25 cellular contexts compared by ENCODE assay signal in genomic region chr5:170612256-170612656, GRCh38.
DNase-seq lines count a peak whose midpoint lies in the region; ATAC-seq and TF ChIP-seq lines count a peak whose summit lies in the region.
"Had no signal": no experiment of that assay in that cellular context is flagged by ENCODE, and none has a peak within 500 bp of the region (broad histone marks: within the 10 kb centered on the region; RNA-seq: fewer than 3 reads in every experiment).

No MANE protein-coding gene starts in this region.

- 45 to 60% methylated on average over 4 to 5 of the region's 5 CpGs for WGBS in endodermal cell (ENCODE audit: insufficient coverage in 1 of 2, insufficient read length in 1 of 2), 2 experiments

- H3K27me3 Mint-ChIP-seq in endodermal cell (ENCODE audit: insufficient read depth): peaks cover 5% of the 10 kb centered on the region
- H3K27me3 Mint-ChIP-seq: activated CD4-positive, alpha-beta T cell treated with anti-CD3 and anti-CD28 coated beads, Interleukin-2, amount 10 ng/mL, durations not matched to agents 24 days and 14 days had no signal

- H3K9me3 ChIP-seq in A673 (ENCODE audit: low read depth, low read length, poor library complexity, severe bottlenecking) (no peaks in the 10 kb centered on the region), endodermal cell (ENCODE audit: control insufficient read depth, low read length) (no peaks in the 10 kb centered on the region), PC-3 (ENCODE audit: low read length) (no peaks in the 10 kb centered on the region)
- H3K9me3 ChIP-seq: BLaER1, Caco-2, pancreas, tibial nerve had no signal

- H3K27ac ChIP-seq in A673 (ENCODE audit: low read depth, low read length, poor library complexity, severe bottlenecking) (no peak overlapping the region), endodermal cell (ENCODE audit: low read depth, low read length) (no peak overlapping the region), PC-3 (ENCODE audit: low read length) (no peak overlapping the region)
- H3K27ac ChIP-seq: BLaER1, foreskin keratinocyte, KMS-11, pancreas, tibial nerve, VCaP had no signal

- no peak overlapping the region for H3K4me2 ChIP-seq in PC-3 (ENCODE audit: low read length)
- H3K4me2 ChIP-seq: BLaER1, KMS-11 had no signal

- ATAC-seq in GM21423 (IDR thresholded peaks at IDR 0.05; ENCODE audit: unreplicated experiment) (no peak), PC-3 (no peak), HG03521 (IDR thresholded peaks at IDR 0.05; ENCODE audit: unreplicated experiment) (no peak)
- ATAC-seq: activated T-cell treated with anti-CD3 and anti-CD28 coated beads, Interleukin-2, amount 50 U/mL, for 72 hours; natural killer cell treated with Interleukin-12 subunit alpha and Interleukin-12 subunit beta and Interleukin-15 and Interleukin-18, amount 100 ng/mL, for 72 hours; right cardiac atrium; stimulated activated naive CD8-positive, alpha-beta T cell treated with anti-CD3 and anti-CD28 coated beads, Interleukin-15, amount 100 ng/mL, for 72 hours had no signal

- H3K9ac ChIP-seq in endodermal cell (ENCODE audit: extremely low read depth, low read length, poor library complexity, severe bottlenecking): no peak overlapping the region
- H3K9ac ChIP-seq in PC-3 (ENCODE audit: low read length): no peak overlapping the region
- H3K9ac ChIP-seq: BLaER1, KMS-11 had no signal

- no peaks in the 10 kb centered on the region for H3K36me3 Mint-ChIP-seq in endodermal cell (ENCODE audit: low read depth)
- H3K36me3 Mint-ChIP-seq: natural killer cell treated with Interleukin-12 subunit alpha and Interleukin-12 subunit beta and Interleukin-15 and Interleukin-18, amount 100 ng/mL, for 72 hours had no signal

- H2AFZ ChIP-seq in PC-3 (ENCODE audit: low read length): no peak overlapping the region

- no peaks in the 10 kb centered on the region for H3K9me3 Mint-ChIP-seq in endodermal cell
- H3K9me3 Mint-ChIP-seq: activated CD4-positive, alpha-beta T cell treated with anti-CD3 and anti-CD28 coated beads, Interleukin-2, amount 10 ng/mL, durations not matched to agents 24 days and 14 days; activated naive CD4-positive, alpha-beta T cell treated with anti-CD3 and anti-CD28 coated beads for 36 hours; activated T-cell treated with anti-CD3 and anti-CD28 coated beads, Interleukin-2, amount 50 U/mL, for 72 hours; natural killer cell treated with Interleukin-12 subunit alpha and Interleukin-12 subunit beta and Interleukin-15 and Interleukin-18, amount 100 ng/mL, for 72 hours; stimulated activated naive CD8-positive, alpha-beta T cell treated with anti-CD3 and anti-CD28 coated beads, Interleukin-15, amount 100 ng/mL, for 72 hours had no signal

- intact Hi-C loops in A673 (cut with micrococcal nuclease; ENCODE audit: unreplicated experiment) (no loop called here), PC-3 (cut with micrococcal nuclease) (no loop called here)

- H3F3A ChIP-seq in PC-3 (ENCODE audit: low read length, unreplicated experiment): no peaks in the 10 kb centered on the region

- H4K20me1 ChIP-seq in PC-3 (ENCODE audit: low read length): no peaks in the 10 kb centered on the region
- H4K20me1 ChIP-seq: BLaER1 had no signal

- no peak overlapping the region for H3K4me3 ChIP-seq in A673 (ENCODE audit: low read depth, low read length, poor library complexity, severe bottlenecking)
- H3K4me3 ChIP-seq in endodermal cell (ENCODE audit: low read length): no peak overlapping the region
- H3K4me3 ChIP-seq in PC-3 (ENCODE audit: low read length): no peak overlapping the region
- H3K4me3 ChIP-seq: BLaER1, pancreas, tibial nerve had no signal

- BruUV-seq in A673 (replicated peaks; lab: Mats Ljungman, UMichigan): no TSS peak
- BruUV-seq in PC-3 (replicated peaks; lab: Mats Ljungman, UMichigan): no TSS peak

- H3K36me3 ChIP-seq in A673 (ENCODE audit: insufficient read depth, low read length, poor library complexity, severe bottlenecking) (no peaks in the 10 kb centered on the region), endodermal cell (ENCODE audit: control insufficient read depth, insufficient read depth, low read length) (no peaks in the 10 kb centered on the region), PC-3 (ENCODE audit: low read depth, low read length) (no peaks in the 10 kb centered on the region)
- H3K36me3 ChIP-seq: BLaER1, pancreas, tibial nerve had no signal

- H3K4me1 ChIP-seq in A673 (ENCODE audit: insufficient read depth, low read length, poor library complexity, severe bottlenecking) (peaks cover 3% of the 10 kb centered on the region), endodermal cell (ENCODE audit: control insufficient read depth, insufficient read depth, low read length) (no peaks in the 10 kb centered on the region), PC-3 (ENCODE audit: insufficient read depth, low read length) (peaks cover 20% of the 10 kb centered on the region)
- H3K4me1 ChIP-seq: BLaER1, Caco-2, foreskin keratinocyte, pancreas, tibial nerve had no signal

- H3K9me2 ChIP-seq in PC-3 (replicated peaks; ENCODE audit: low read length): no peaks in the 10 kb centered on the region

- TF ChIP-seq CTCF in A673 (conservative IDR thresholded peaks at IDR 0.05; ENCODE audit: low read depth, low read length): no peak
- TF ChIP-seq CTCF in endodermal cell (conservative IDR thresholded peaks at IDR 0.05): no peak
- no peak for TF ChIP-seq CTCF in PC-3 (conservative IDR thresholded peaks at IDR 0.05; ENCODE audit: low read depth, low read length)

- H3K27ac Mint-ChIP-seq in endodermal cell: no peak overlapping the region
- H3K27ac Mint-ChIP-seq: activated CD4-positive, alpha-beta T cell treated with anti-CD3 and anti-CD28 coated beads, Interleukin-2, amount 10 ng/mL, durations not matched to agents 24 days and 14 days; activated naive CD4-positive, alpha-beta T cell treated with anti-CD3 and anti-CD28 coated beads for 36 hours; activated T-cell treated with anti-CD3 and anti-CD28 coated beads, Interleukin-2, amount 50 U/mL, for 72 hours; natural killer cell treated with Interleukin-12 subunit alpha and Interleukin-12 subunit beta and Interleukin-15 and Interleukin-18, amount 100 ng/mL, for 72 hours; stimulated activated naive CD8-positive, alpha-beta T cell treated with anti-CD3 and anti-CD28 coated beads, Interleukin-15, amount 100 ng/mL, for 72 hours had no signal

- POLR2A ChIA-PET in A673 (lab: Charles Lee; ENCODE audit: low non-redundant PET): no interaction called here
- POLR2A ChIA-PET in PC-3 (lab: Charles Lee; ENCODE audit: unreplicated experiment): interaction anchor here (0.6 kb wide), 1 partner anchor 97 kb away, joined by 3 read pairs; no protein-coding TSS in a partner anchor

- H3K4me3 Mint-ChIP-seq in endodermal cell: no peak overlapping the region
- H3K4me3 Mint-ChIP-seq: activated CD4-positive, alpha-beta T cell treated with anti-CD3 and anti-CD28 coated beads, Interleukin-2, amount 10 ng/mL, durations not matched to agents 24 days and 14 days; activated naive CD4-positive, alpha-beta T cell treated with anti-CD3 and anti-CD28 coated beads for 36 hours; activated T-cell treated with anti-CD3 and anti-CD28 coated beads, Interleukin-2, amount 50 U/mL, for 72 hours; natural killer cell treated with Interleukin-12 subunit alpha and Interleukin-12 subunit beta and Interleukin-15 and Interleukin-18, amount 100 ng/mL, for 72 hours; stimulated activated naive CD8-positive, alpha-beta T cell treated with anti-CD3 and anti-CD28 coated beads, Interleukin-15, amount 100 ng/mL, for 72 hours had no signal

- H3K79me2 ChIP-seq in PC-3 (ENCODE audit: low read length): no peaks in the 10 kb centered on the region

- H3K4me1 Mint-ChIP-seq in endodermal cell: peaks cover 10% of the 10 kb centered on the region
- H3K4me1 Mint-ChIP-seq: activated CD4-positive, alpha-beta T cell treated with anti-CD3 and anti-CD28 coated beads, Interleukin-2, amount 10 ng/mL, durations not matched to agents 24 days and 14 days had no signal

- DNase-seq in A673 (ENCODE audit: low spot score) (peak; percentile 40), ELF-1 (ENCODE audit: low read depth, low spot score) (peak; percentile 93), NCI-H2227 (lab: John Stamatoyannopoulos, UW; ENCODE audit: unreplicated experiment) (peak; percentile 91), endodermal cell (peak; percentile 90), SIG-M5 (lab: John Stamatoyannopoulos, UW) (no peak), PC-3 (no peak)
- DNase-seq: activated CD4-positive, alpha-beta T cell treated with anti-CD3 and anti-CD28 coated beads, Interleukin-2, amount 10 ng/mL, durations not matched to agents 24 days and 14 days; activated naive CD4-positive, alpha-beta T cell treated with anti-CD3 and anti-CD28 coated beads for 36 hours; activated T-cell treated with anti-CD3 and anti-CD28 coated beads, Interleukin-2, amount 50 U/mL, for 72 hours; Caco-2; effector memory CD4-positive, alpha-beta T cell; foreskin keratinocyte; NCI-H2107; NCI-H82; OCI-M1; pancreas; right cardiac atrium; stimulated activated naive CD8-positive, alpha-beta T cell treated with anti-CD3 and anti-CD28 coated beads, Interleukin-15, amount 100 ng/mL, for 72 hours had no signal

- H3K27me3 ChIP-seq in A673 (replicated peaks; ENCODE audit: insufficient read depth, low read depth, low read length, poor library complexity): no peaks in the 10 kb centered on the region
- H3K27me3 ChIP-seq in endodermal cell (ENCODE audit: control insufficient read depth, insufficient read depth, low read length, poor library complexity, severe bottlenecking): peaks cover 57% of the 10 kb centered on the region
- no peaks in the 10 kb centered on the region for H3K27me3 ChIP-seq in PC-3 (ENCODE audit: low read length)
- H3K27me3 ChIP-seq: BLaER1, pancreas, tibial nerve had no signal

- CTCF ChIA-PET in A673 (lab: Charles Lee): no interaction called here
- CTCF ChIA-PET in PC-3 (lab: Charles Lee): no interaction called here

Comparison
In these comparisons a context has a peak if more than half of its experiments do, and no peak if none do; other contexts are left out.
1. DNase-seq: peak in A673 (single experiment), ELF-1 (single experiment), NCI-H2227 (single experiment) and endodermal cell (single experiment); none in SIG-M5 (single experiment) and PC-3 (single experiment).